ENCODE assay signal across 1 cellular context in genomic region chr4:85784947-85785346, GRCh38.
TF ChIP-seq lines count a peak whose summit lies in the region.

No MANE protein-coding gene starts in this region.

TF ChIP-seq in GM23338, 12 proteins besides CTCF, POLR2A, EP300 and RAD21 (continued from another document):
- TF ChIP-seq ZNF462 (CRISPR knock-in tag; IDR thresholded peaks at IDR 0.05) (no peak), ETS1 (IDR thresholded peaks at IDR 0.05) (no peak)
